Comparison of ENCODE assay signal across 16 cellular contexts in genomic region chr6:155351273-155352129, GRCh38. TPM values are rescaled to one million over a fixed set of nuclear protein-coding genes. Genes with fewer than 3 reads are reported as not detected.
DNase-seq lines count a peak whose midpoint lies in the region; ATAC-seq lines count a peak whose summit lies in the region.
"Had no signal": no experiment of that assay in that cellular context is flagged by ENCODE, and none has a peak within 500 bp of the region (broad histone marks: within the 10 kb centered on the region; RNA-seq: fewer than 3 reads in every experiment).

No MANE protein-coding gene starts in this region.

- H3K27me3 Mint-ChIP-seq in activated T-cell treated with anti-CD3 and anti-CD28 coated beads, Interleukin-2, amount 50 U/mL, for 72 hours (ENCODE audit: low read depth) = no peaks in the 10 kb centered on the region
- H3K27me3 Mint-ChIP-seq in activated CD8-positive, alpha-beta memory T cell treated with anti-CD3 and anti-CD28 coated beads, Interleukin-2, amount 10 ng/mL, durations not matched to agents 7 days and 5 days = peaks cover 8% of the 10 kb centered on the region

- no peak overlapping the region for H3K4me3 Mint-ChIP-seq in activated T-cell treated with anti-CD3 and anti-CD28 coated beads, Interleukin-2, amount 50 U/mL, for 72 hours
- no peak overlapping the region for H3K4me3 Mint-ChIP-seq in activated CD8-positive, alpha-beta memory T cell treated with anti-CD3 and anti-CD28 coated beads, Interleukin-2, amount 10 ng/mL, durations not matched to agents 7 days and 5 days

- peaks cover 19 to 20% of the 10 kb centered on the region in 2 donors for H3K36me3 Mint-ChIP-seq in activated T-cell treated with anti-CD3 and anti-CD28 coated beads, Interleukin-2, amount 50 U/mL, for 72 hours (ENCODE audit: insufficient read depth in 2 of 2)
- peaks cover 4% of the 10 kb centered on the region for H3K36me3 Mint-ChIP-seq in activated CD8-positive, alpha-beta memory T cell treated with anti-CD3 and anti-CD28 coated beads, Interleukin-2, amount 10 ng/mL, durations not matched to agents 7 days and 5 days

- ATAC-seq in GM18519 (IDR thresholded peaks at IDR 0.05; ENCODE audit: low FRiP score, unreplicated experiment) (peak; percentile 98), GM21390 (IDR thresholded peaks at IDR 0.05; ENCODE audit: unreplicated experiment) (peak; percentile 95), HG03039 (IDR thresholded peaks at IDR 0.05; ENCODE audit: unreplicated experiment) (peak; percentile 95)
- ATAC-seq in activated T-cell treated with anti-CD3 and anti-CD28 coated beads, Interleukin-2, amount 50 U/mL, for 72 hours (replicated peaks in 1 of 2) = no peak
- ATAC-seq in activated CD8-positive, alpha-beta memory T cell treated with anti-CD3 and anti-CD28 coated beads, Interleukin-2, amount 10 ng/mL, durations not matched to agents 7 days and 5 days = no peak
- ATAC-seq: foreskin keratinocyte, K562 had no signal

- peak; percentile 66 for DNase-seq in NCI-H526 treated with DMSO at 0.1 percent for 48 hours (lab: John Stamatoyannopoulos, UW)
- no peak for DNase-seq in activated T-cell treated with anti-CD3 and anti-CD28 coated beads, Interleukin-2, amount 50 U/mL, for 72 hours
- DNase-seq in SKM-1 (lab: John Stamatoyannopoulos, UW; ENCODE audit: unreplicated experiment) = no peak
- DNase-seq in Ammon's horn (ENCODE audit: low spot score) = no peak
- DNase-seq in activated CD8-positive, alpha-beta memory T cell treated with anti-CD3 and anti-CD28 coated beads, Interleukin-2, amount 10 ng/mL, durations not matched to agents 7 days and 5 days = no peak
- DNase-seq: activated CD4-positive, alpha-beta T cell treated with anti-CD3 and anti-CD28 coated beads for 48 hours; activated naive CD4-positive, alpha-beta T cell treated with Interleukin-2 at 50 U/mL for 16 hours; colonic mucosa; foreskin keratinocyte; NCI-H226; SIG-M5; transverse colon had no signal

- peaks cover 10% of the 10 kb centered on the region for H3K4me1 Mint-ChIP-seq in activated T-cell treated with anti-CD3 and anti-CD28 coated beads, Interleukin-2, amount 50 U/mL, for 72 hours (ENCODE audit: low read depth)
- no peaks in the 10 kb centered on the region for H3K4me1 Mint-ChIP-seq in activated CD8-positive, alpha-beta memory T cell treated with anti-CD3 and anti-CD28 coated beads, Interleukin-2, amount 10 ng/mL, durations not matched to agents 7 days and 5 days

- H3K9me3 Mint-ChIP-seq in activated T-cell treated with anti-CD3 and anti-CD28 coated beads, Interleukin-2, amount 50 U/mL, for 72 hours = peaks cover 10 to 18% of the 10 kb centered on the region in 2 donors
- peaks cover 7% of the 10 kb centered on the region for H3K9me3 Mint-ChIP-seq in activated CD8-positive, alpha-beta memory T cell treated with anti-CD3 and anti-CD28 coated beads, Interleukin-2, amount 10 ng/mL, durations not matched to agents 7 days and 5 days (ENCODE audit: low read depth)

- CTCF ChIA-PET in activated CD8-positive, alpha-beta memory T cell treated with anti-CD3 and anti-CD28 coated beads, Interleukin-2, amount 10 ng/mL, durations not matched to agents 7 days and 5 days (lab: Charles Lee) = no interaction called here

- H3K27ac Mint-ChIP-seq in activated T-cell treated with anti-CD3 and anti-CD28 coated beads, Interleukin-2, amount 50 U/mL, for 72 hours = no peak overlapping the region
- no peak overlapping the region for H3K27ac Mint-ChIP-seq in activated CD8-positive, alpha-beta memory T cell treated with anti-CD3 and anti-CD28 coated beads, Interleukin-2, amount 10 ng/mL, durations not matched to agents 7 days and 5 days

RNA-seq across cellular contexts. Expression of gene TFB1M, which starts 37.2 kb away (rescaled TPM):
- total RNA-seq in activated T-cell treated with anti-CD3 and anti-CD28 coated beads, Interleukin-2, amount 50 U/mL, for 72 hours = 10 to 100 TPM; 37.0 to 41.3 TPM
- 10 to 100 TPM; 33.6 to 35.5 TPM for total RNA-seq in activated CD8-positive, alpha-beta memory T cell treated with anti-CD3 and anti-CD28 coated beads, Interleukin-2, amount 10 ng/mL, durations not matched to agents 7 days and 5 days

Comparison
In these comparisons a context has a peak if more than half of its experiments do, and no peak if none do; other contexts are left out.
1. ATAC-seq: peak in GM18519 (single experiment), GM21390 (single experiment) and HG03039 (single experiment); none in activated T-cell treated with anti-CD3 and anti-CD28 coated beads, Interleukin-2, amount 50 U/mL, for 72 hours (0 of 2) and activated CD8-positive, alpha-beta memory T cell treated with anti-CD3 and anti-CD28 coated beads, Interleukin-2, amount 10 ng/mL, durations not matched to agents 7 days and 5 days (single experiment).